30 cellular contexts compared by ENCODE assay signal in the genomic region with DNA sequence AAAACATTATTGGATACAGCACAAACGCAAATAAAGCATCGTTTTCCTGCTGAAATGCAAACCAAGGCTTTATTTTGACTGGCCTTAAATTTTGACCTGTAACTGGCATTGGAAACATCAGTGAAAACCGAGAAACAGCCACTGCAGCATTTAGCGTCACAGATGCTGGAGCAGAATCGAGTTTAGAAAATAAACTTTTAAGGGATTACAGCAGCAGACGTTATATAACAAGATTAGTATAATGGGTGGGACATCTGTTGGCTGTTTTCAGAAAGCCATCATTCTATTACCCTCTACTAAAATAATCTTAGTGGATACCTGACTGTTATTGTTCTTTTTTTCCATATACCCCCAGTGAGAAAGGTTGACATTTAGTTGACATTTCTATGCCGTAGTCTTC.
"Had no signal": no experiment of that assay in that cellular context is flagged by ENCODE, and none has a peak within 500 bp of the region (broad histone marks: within the 10 kb centered on the region; RNA-seq: fewer than 3 reads in every experiment).

No MANE protein-coding gene starts in this region.

- H3K27ac ChIP-seq: KMS-11, Peyer's patch, SJSA1 had no signal

- H3K36me3 ChIP-seq: Peyer's patch, SJSA1 had no signal

- H3K9me3 ChIP-seq: Peyer's patch had no signal

- DNase-seq: activated B cell treated with CpG ODN at 0.5 μM for 24 hours; activated CD4-positive, alpha-beta memory T cell treated with anti-CD3 and anti-CD28 coated beads for 36 hours; activated CD4-positive, alpha-beta T cell treated with anti-CD3 and anti-CD28 coated beads for 4 hours; activated CD4-positive, alpha-beta T cell treated with anti-CD3 and anti-CD28 coated beads, Interleukin-2, amount 50 U/mL, for 1 hour; activated CD4-positive, CD25-positive, alpha-beta regulatory T cell treated with anti-CD3 and anti-CD28 coated beads, Interleukin-2, amount 50 U/mL, for 72 hours; activated CD8-positive, alpha-beta memory T cell treated with anti-CD3 and anti-CD28 coated beads for 24 hours; activated CD8-positive, alpha-beta memory T cell treated with anti-CD3 and anti-CD28 coated beads, Interleukin-2, amount 10 ng/mL, durations not matched to agents 7 days and 5 days; activated CD8-positive, alpha-beta memory T cell treated with anti-CD3 and anti-CD28 coated beads, Interleukin-2, amount 50 U/mL, for 48 hours; activated effector memory CD4-positive, alpha-beta T cell treated with Interleukin-2 at 50 U/mL for 16 hours; activated naive CD4-positive, alpha-beta T cell treated with anti-CD3 and anti-CD28 coated beads, Interleukin-2, amount 10 ng/mL, durations not matched to agents 7 days and 5 days; activated naive CD8-positive, alpha-beta T cell treated with anti-CD3 and anti-CD28 coated beads, Interleukin-2, amount 50 U/mL, for 24 hours; activated T-cell treated with anti-CD3 and anti-CD28 coated beads, Interleukin-2, amount 50 U/mL, for 48 hours; anterior cingulate cortex; caudate nucleus; cerebellar nuclear complex; MM.1S; MV-4-11; NCI-H1092; NCI-H1436 treated with DMSO at 0.1 percent for 48 hours; NCI-H1694 treated with DMSO at 0.1 percent for 48 hours; NCI-H2029; NCI-H2227 treated with DMSO at 0.1 percent for 48 hours; NCI-H526 treated with DMSO at 0.1 percent for 48 hours; NCI-H774; PC-3; Peyer's patch; RPMI8226; SHP77 treated with DMSO at 0.1 percent for 48 hours had no signal

- H3K27me3 ChIP-seq: Peyer's patch, SJSA1 had no signal

- H3K4me1 ChIP-seq: Peyer's patch, SJSA1 had no signal

- H3K4me3 ChIP-seq: Peyer's patch, SJSA1 had no signal
